Comparison of ENCODE assay signal across 27 cellular contexts in the genomic region with DNA sequence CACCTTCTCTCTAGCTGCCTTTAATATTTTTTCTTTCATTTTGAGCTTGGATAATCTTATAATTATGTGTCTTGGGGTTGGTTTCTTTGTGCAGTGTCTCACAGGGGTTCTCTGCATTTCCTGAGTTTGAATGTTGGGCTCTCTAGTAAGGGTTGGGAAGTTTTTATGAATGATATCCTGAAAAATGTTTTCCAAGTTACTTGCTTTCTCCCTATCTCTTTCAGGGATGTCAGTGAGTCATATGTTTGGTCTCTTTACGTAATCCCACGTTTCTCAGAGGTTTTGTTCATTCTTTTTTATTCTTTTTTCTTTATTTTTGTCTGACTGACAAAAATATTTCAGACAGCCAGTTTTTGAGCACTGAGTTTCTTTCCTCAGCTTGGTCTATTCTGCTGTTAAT. TPM values are rescaled to one million over a fixed set of nuclear protein-coding genes. Genes with fewer than 3 reads are reported as not detected.
DNase-seq lines count a peak whose midpoint lies in the region; ATAC-seq, FAIRE-seq and TF ChIP-seq lines count a peak whose summit lies in the region.
"Had no signal": no experiment of that assay in that cellular context is flagged by ENCODE, and none has a peak within 500 bp of the region (broad histone marks: within the 10 kb centered on the region; RNA-seq: fewer than 3 reads in every experiment).

No MANE protein-coding gene starts in this region.

- H3K79me2 ChIP-seq in keratinocyte (ENCODE audit: control insufficient read depth, insufficient read depth, low read length): no peaks in the 10 kb centered on the region

- H2AFZ ChIP-seq in keratinocyte (ENCODE audit: control insufficient read depth, low read length): peak overlapping the region; percentile 42

- H3K9me3 Mint-ChIP-seq in stimulated activated naive CD8-positive, alpha-beta T cell treated with anti-CD3 and anti-CD28 coated beads, Interleukin-15, amount 100 ng/mL, for 72 hours: peaks cover 5 to 10% of the 10 kb centered on the region in 2 donors

- no peak overlapping the region for H3K27ac ChIP-seq in keratinocyte (ENCODE audit: control insufficient read depth, insufficient read depth, low read length)
- H3K27ac ChIP-seq: SJSA1, uterus had no signal

- no peak for FAIRE-seq in keratinocyte (lab: Jason Lieb, UNC)
- FAIRE-seq: GM18507 had no signal

- H3K9me1 ChIP-seq in keratinocyte (ENCODE audit: control insufficient read depth, extremely low read depth, insufficient read depth, low read length): no peaks in the 10 kb centered on the region

- H3K4me1 Mint-ChIP-seq in stimulated activated naive CD8-positive, alpha-beta T cell treated with anti-CD3 and anti-CD28 coated beads, Interleukin-15, amount 100 ng/mL, for 72 hours: no peaks in the 10 kb centered on the region
- H3K4me1 Mint-ChIP-seq: activated B cell treated with CpG ODN at 0.5 μM for 24 hours; CD4-positive, alpha-beta memory T cell had no signal

- H4K20me1 ChIP-seq in keratinocyte (ENCODE audit: control insufficient read depth, extremely low read depth, insufficient read depth, low read length): no peaks in the 10 kb centered on the region

- ATAC-seq in HG03095 (IDR thresholded peaks at IDR 0.05; ENCODE audit: unreplicated experiment): no peak
- no peak for ATAC-seq in stimulated activated naive CD8-positive, alpha-beta T cell treated with anti-CD3 and anti-CD28 coated beads, Interleukin-15, amount 100 ng/mL, for 72 hours
- ATAC-seq: activated CD8-positive, alpha-beta T cell treated with anti-CD3 and anti-CD28 coated beads for 36 hours; left ventricle myocardium superior had no signal

- DNase-seq in AG20443 (ENCODE audit: low spot score) (peak; percentile 14), NCI-H226 (peak; percentile 76), choroid plexus epithelial cell (ENCODE audit: low read depth) (peak; percentile 53), keratinocyte (ENCODE audit: low read depth, low spot score) (no peak), head of caudate nucleus (no peak), T1000 (lab: John Stamatoyannopoulos, UW) (no peak)
- DNase-seq in stimulated activated naive CD8-positive, alpha-beta T cell treated with anti-CD3 and anti-CD28 coated beads, Interleukin-15, amount 100 ng/mL, for 72 hours: no peak
- DNase-seq: activated B cell treated with CpG ODN at 0.5 μM for 24 hours; activated CD8-positive, alpha-beta T cell treated with anti-CD3 and anti-CD28 coated beads for 36 hours; activated naive CD4-positive, alpha-beta T cell; activated T-cell treated with anti-CD3 and anti-CD28 coated beads, Interleukin-2, amount 50 U/mL, for 1 hour; CD4-positive, alpha-beta memory T cell; cortex of kidney; DMS79 treated with DMSO at 0.1 percent for 48 hours; glutamatergic neuron; GOT3; left ventricle myocardium superior; NCI-H1417 treated with DMSO at 0.1 percent for 48 hours; NCI-H69; OCI-M1; stimulated activated CD4-positive, alpha-beta T cell treated with anti-CD3 and anti-CD28 coated beads, Interleukin-12 subunit alpha, Interleukin-12 subunit beta, amount 100 ng/mL, for 4 hours; stimulated activated CD8-positive, alpha-beta memory T cell treated with anti-CD3 and anti-CD28 coated beads, Interleukin-4, amount 100 ng/mL, for 48 hours; uterus had no signal

- no peak for TF ChIP-seq CTCF in choroid plexus epithelial cell (conservative IDR thresholded peaks at IDR 0.05; ENCODE audit: low read depth, low read length)
- no peak for TF ChIP-seq CTCF in keratinocyte (optimal IDR thresholded peaks at IDR 0.05 in 1 of 3, IDR thresholded peaks at IDR 0.05 in 1 of 3, conservative IDR thresholded peaks at IDR 0.05 in 1 of 3; ENCODE audit: extremely low read depth in 1 of 3, insufficient read depth in 2 of 3, low read length in 3 of 3)

- H3K9me3 ChIP-seq in keratinocyte (ENCODE audit: control insufficient read depth, low read depth, low read length): peaks cover 7% of the 10 kb centered on the region
- H3K9me3 ChIP-seq: uterus had no signal

- no peak overlapping the region for H3K4me3 Mint-ChIP-seq in stimulated activated naive CD8-positive, alpha-beta T cell treated with anti-CD3 and anti-CD28 coated beads, Interleukin-15, amount 100 ng/mL, for 72 hours
- H3K4me3 Mint-ChIP-seq: activated B cell treated with CpG ODN at 0.5 μM for 24 hours; activated CD8-positive, alpha-beta T cell treated with anti-CD3 and anti-CD28 coated beads for 36 hours; CD4-positive, alpha-beta memory T cell had no signal

- peaks cover 34% of the 10 kb centered on the region for H3K27me3 Mint-ChIP-seq in stimulated activated naive CD8-positive, alpha-beta T cell treated with anti-CD3 and anti-CD28 coated beads, Interleukin-15, amount 100 ng/mL, for 72 hours

- no peak overlapping the region for H3K4me2 ChIP-seq in keratinocyte (ENCODE audit: control insufficient read depth, extremely low read depth, insufficient read depth, low read depth, low read length)

- H3K4me3 ChIP-seq in choroid plexus epithelial cell (ENCODE audit: low read depth, low read length): no peak overlapping the region
- no peak overlapping the region for H3K4me3 ChIP-seq in keratinocyte (ENCODE audit: control insufficient read depth in 2 of 3, extremely low read depth in 1 of 3, insufficient read depth in 2 of 3, low read depth in 1 of 3, low read length in 3 of 3)
- H3K4me3 ChIP-seq: SJSA1, uterus had no signal

- dilution Hi-C loops in keratinocyte (cut with MboI; ENCODE audit: extremely low pct_ligation_motif_present, low sequenced_read_pairs): no loop called here

- H3K27ac Mint-ChIP-seq in stimulated activated naive CD8-positive, alpha-beta T cell treated with anti-CD3 and anti-CD28 coated beads, Interleukin-15, amount 100 ng/mL, for 72 hours: no peak overlapping the region
- H3K27ac Mint-ChIP-seq: activated B cell treated with CpG ODN at 0.5 μM for 24 hours; activated CD8-positive, alpha-beta T cell treated with anti-CD3 and anti-CD28 coated beads for 36 hours; CD4-positive, alpha-beta memory T cell had no signal

- no peaks in the 10 kb centered on the region for H3K27me3 ChIP-seq in keratinocyte (ENCODE audit: control insufficient read depth, extremely low read depth, insufficient read depth, low read length)
- H3K27me3 ChIP-seq: SJSA1, uterus had no signal

- intact Hi-C loops in head of caudate nucleus (cut with DNase I): no loop called here

- H3K4me1 ChIP-seq in keratinocyte (ENCODE audit: control insufficient read depth, extremely low read depth, insufficient read depth, low read length): peaks cover 21% of the 10 kb centered on the region
- H3K4me1 ChIP-seq: uterus had no signal

- H3K36me3 ChIP-seq in keratinocyte (ENCODE audit: control insufficient read depth in 2 of 2, extremely low read depth in 1 of 2, insufficient read depth in 2 of 2, low read length in 2 of 2): no peaks in the 10 kb centered on the region
- H3K36me3 ChIP-seq: SJSA1, uterus had no signal

- H3K9ac ChIP-seq in keratinocyte (ENCODE audit: control insufficient read depth, extremely low read depth, insufficient read depth, low read length): no peak overlapping the region

RNA-seq across cellular contexts. Expression of a gene that starts 55.4 kb away (rescaled TPM):
- 0.07 to 0.09 TPM in 2 of 3 replicates, not detected in the other for polyA plus RNA-seq in keratinocyte
- polyA plus RNA-seq in keratinocyte (2011; ENCODE audit: low read depth): not detected
- polyA plus RNA-seq in keratinocyte (2011; cell fraction: cytosol; rRNA removed): 0.17 TPM in 1 of 2 replicates, not detected in the other
- polyA plus RNA-seq in keratinocyte (2011; cell fraction: nucleus; rRNA removed): 0.17 and 0.24 TPM in 2 replicates
- not detected in 2 replicates for polyA plus RNA-seq in keratinocyte (2012; ENCODE audit: low replicate concordance)
- not detected in 3 replicates for polyA minus RNA-seq in keratinocyte
- polyA minus RNA-seq in keratinocyte (2011; cell fraction: cytosol; rRNA and poly(A)+ RNA removed): not detected
- not detected in 2 replicates for polyA minus RNA-seq in keratinocyte (2011; cell fraction: nucleus; rRNA and poly(A)+ RNA removed)
- polyA plus RNA-seq: AG04450; CD4-positive, alpha-beta memory T cell had no signal

Comparison
In these comparisons a context has a peak if more than half of its experiments do, and no peak if none do; other contexts are left out.
1. DNase-seq: peak in AG20443 (single experiment), NCI-H226 (single experiment) and choroid plexus epithelial cell (single experiment); none in keratinocyte (single experiment), head of caudate nucleus (0 of 42), stimulated activated naive CD8-positive, alpha-beta T cell treated with anti-CD3 and anti-CD28 coated beads, Interleukin-15, amount 100 ng/mL, for 72 hours (0 of 2) and T1000 (single experiment).